In the genomic region with DNA sequence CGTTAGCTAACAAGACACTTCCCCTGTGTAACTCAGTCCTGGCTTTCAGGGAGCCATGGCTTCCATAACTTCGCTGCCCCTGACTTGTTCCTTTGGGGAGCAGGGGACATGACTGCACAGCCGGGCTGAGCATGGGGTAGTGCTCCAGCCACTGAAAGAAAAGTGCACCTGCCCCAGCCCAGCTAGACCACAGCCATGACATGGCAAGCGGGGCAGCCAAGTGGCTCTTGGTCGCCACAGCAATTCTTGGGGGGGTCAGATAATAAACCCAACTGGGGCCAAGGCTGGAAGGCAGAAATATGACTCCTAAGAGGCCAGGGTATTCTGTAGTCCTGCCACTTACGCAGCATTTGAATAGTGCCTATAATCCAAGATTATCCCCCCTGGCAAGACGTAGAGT, we compare ENCODE assay signal across 22 cellular contexts.
DNase-seq lines count a peak whose midpoint lies in the region.
"Had no signal": no experiment of that assay in that cellular context is flagged by ENCODE, and none has a peak within 500 bp of the region (broad histone marks: within the 10 kb centered on the region; RNA-seq: fewer than 3 reads in every experiment).

No MANE protein-coding gene starts in this region.

- H2AK5ac ChIP-seq in neuronal stem cell (ENCODE audit: low read depth, low read length) = no peak overlapping the region

- no peaks in the 10 kb centered on the region for H3K4me1 ChIP-seq in neuronal stem cell (ENCODE audit: control insufficient read depth in 2 of 2, insufficient read depth in 1 of 2, low read depth in 1 of 2, low read length in 2 of 2)
- H3K4me1 ChIP-seq: BE2C, BLaER1 had no signal

- no peak overlapping the region for H2BK12ac ChIP-seq in neuronal stem cell (ENCODE audit: low read length)

- no peak overlapping the region for H2AFZ ChIP-seq in neuronal stem cell (ENCODE audit: low read length)

- peaks cover 0 to 15% of the 10 kb centered on the region in 2 donors for H3K36me3 ChIP-seq in neuronal stem cell (replicated peaks in 1 of 2; ENCODE audit: control insufficient read depth in 2 of 2, insufficient read depth in 2 of 2, low read length in 2 of 2)
- H3K36me3 ChIP-seq: BE2C had no signal

- H4K91ac ChIP-seq in neuronal stem cell (ENCODE audit: low read depth, low read length, poor library complexity) = no peak overlapping the region

- no peak overlapping the region for H3K27ac ChIP-seq in neuronal stem cell (replicated peaks; ENCODE audit: low read length)
- H3K27ac ChIP-seq: BLaER1 had no signal

- H3K4ac ChIP-seq in neuronal stem cell (ENCODE audit: low read length) = no peak overlapping the region

- no peak overlapping the region for H3K14ac ChIP-seq in neuronal stem cell (ENCODE audit: low read length)

- no peak overlapping the region for H3K9ac ChIP-seq in neuronal stem cell (ENCODE audit: low read depth, low read length, poor library complexity)
- H3K9ac ChIP-seq: BLaER1 had no signal

- H3K27me3 ChIP-seq in neuronal stem cell (ENCODE audit: control insufficient read depth in 3 of 3, insufficient read depth in 3 of 3, low read depth in 1 of 3, low read length in 3 of 3) = peaks cover 0 to 1% (median 0%) of the 10 kb centered on the region in 3 experiments
- H3K27me3 ChIP-seq: BE2C, BLaER1 had no signal

- peak overlapping the region; percentile 69 for H2BK5ac ChIP-seq in neuronal stem cell (ENCODE audit: low read length)

- H3K4me2 ChIP-seq in neuronal stem cell (ENCODE audit: insufficient read depth, low read length, poor library complexity, severe bottlenecking) = no peak overlapping the region
- H3K4me2 ChIP-seq: BLaER1 had no signal

- no peak overlapping the region for H3K4me3 ChIP-seq in neuronal stem cell (ENCODE audit: low read length in 2 of 2)
- H3K4me3 ChIP-seq: BLaER1, GM12878 had no signal

- H3K23ac ChIP-seq in neuronal stem cell (ENCODE audit: low read depth, low read length, poor library complexity) = no peak overlapping the region

- peak overlapping the region; percentile 24 for H3K18ac ChIP-seq in neuronal stem cell (ENCODE audit: low read length)

- no peak overlapping the region for H4K8ac ChIP-seq in neuronal stem cell (ENCODE audit: low read depth, low read length)

- H2BK15ac ChIP-seq in neuronal stem cell (ENCODE audit: low read length) = no peak overlapping the region

- no CpG with 5 or more reads among the region's 7 CpGs for WGBS in neuronal stem cell (ENCODE audit: extremely low coverage in 2 of 2, insufficient read length in 2 of 2, insufficient replicate concordance in 1 of 2), 2 donors

- no peaks in the 10 kb centered on the region for H3K9me3 ChIP-seq in neuronal stem cell (replicated peaks in 1 of 2; ENCODE audit: control insufficient read depth in 2 of 2, insufficient read depth in 1 of 2, low read depth in 1 of 2, low read length in 2 of 2)
- H3K9me3 ChIP-seq: BE2C, BLaER1 had no signal

- no peak overlapping the region for H2BK120ac ChIP-seq in neuronal stem cell (ENCODE audit: low read depth, low read length)

- DNase-seq in myocyte (ENCODE audit: low read depth) (peak; percentile 50), neuronal stem cell (ENCODE audit: low spot score) (no peak), NCI-H524 treated with DMSO at 0.1 percent for 48 hours (lab: John Stamatoyannopoulos, UW) (no peak)
- DNase-seq in NK-92 treated with Interleukin-12 subunit alpha and Interleukin-12 subunit beta, amount 100 ng/mL, for 24 hours (lab: John Stamatoyannopoulos, UW) = no peak
- DNase-seq in activated T-cell treated with anti-CD3 and anti-CD28 coated beads, Interleukin-2, amount 50 U/mL, for 1 hour = no peak
- DNase-seq: 8988T; ACHN; BE2C; C1 segment of cervical spinal cord; CD4-positive, alpha-beta memory T cell; CD4-positive, CD25-positive, alpha-beta regulatory T cell; CD8-positive, alpha-beta memory T cell; COR-L47; DMS 273 treated with DMSO at 0.1 percent for 48 hours; DMS153; DMS53; DMS79; DND-41; EL; GDM1 had no signal

- no peaks in the 10 kb centered on the region for H3K79me1 ChIP-seq in neuronal stem cell (ENCODE audit: low read depth, low read length)
